1 cellular context compared by ENCODE assay signal in the genomic region with DNA sequence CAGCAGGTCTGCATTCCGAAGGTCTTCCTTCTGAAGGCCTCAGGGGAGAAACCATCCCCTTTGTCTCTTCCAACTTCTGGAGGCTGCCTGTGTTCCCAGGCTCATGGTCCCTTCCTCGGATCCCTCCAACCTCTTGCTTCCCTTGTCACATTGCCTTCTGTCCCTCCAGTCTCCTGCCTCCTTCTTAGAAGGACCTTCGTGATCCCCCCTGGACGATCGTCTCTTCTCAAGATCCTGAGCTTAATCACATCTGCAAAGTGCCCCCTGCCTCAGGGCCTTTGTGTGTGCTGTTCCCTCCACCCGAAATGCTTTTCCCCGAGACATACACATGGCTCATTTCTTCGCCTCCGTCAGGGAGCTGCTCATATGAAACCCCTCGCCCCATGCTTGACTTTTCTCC.
TF ChIP-seq lines count a peak whose summit lies in the region.

No MANE protein-coding gene starts in this region.

TF ChIP-seq in K562, 482 proteins besides CTCF, POLR2A, EP300 and RAD21:
- TF ChIP-seq TEAD4 (IDR thresholded peaks at IDR 0.05; ENCODE audit: low read length): no peak
- no peak for TF ChIP-seq TEAD4 (CRISPR knock-in tag; IDR thresholded peaks at IDR 0.05; ENCODE audit: borderline replicate concordance)
- no peak for TF ChIP-seq JUND (IDR thresholded peaks at IDR 0.05; ENCODE audit: borderline replicate concordance, low read depth, low read length)
- no peak for TF ChIP-seq JUND (tag; IDR thresholded peaks at IDR 0.05; ENCODE audit: borderline replicate concordance, low read depth, low read length)
- TF ChIP-seq TCF7 (IDR thresholded peaks at IDR 0.05; ENCODE audit: borderline replicate concordance): no peak
- TF ChIP-seq SMAD1 (IDR thresholded peaks at IDR 0.05; ENCODE audit: low read depth, low read length, partially characterized antibody): no peak
- no peak for TF ChIP-seq DPF2 (IDR thresholded peaks at IDR 0.05)
- TF ChIP-seq RBM25 (IDR thresholded peaks at IDR 0.05; ENCODE audit: low read depth, low read length, severe bottlenecking): peak; percentile 2
